ENCODE assay signal across 1 cellular context in the genomic region with DNA sequence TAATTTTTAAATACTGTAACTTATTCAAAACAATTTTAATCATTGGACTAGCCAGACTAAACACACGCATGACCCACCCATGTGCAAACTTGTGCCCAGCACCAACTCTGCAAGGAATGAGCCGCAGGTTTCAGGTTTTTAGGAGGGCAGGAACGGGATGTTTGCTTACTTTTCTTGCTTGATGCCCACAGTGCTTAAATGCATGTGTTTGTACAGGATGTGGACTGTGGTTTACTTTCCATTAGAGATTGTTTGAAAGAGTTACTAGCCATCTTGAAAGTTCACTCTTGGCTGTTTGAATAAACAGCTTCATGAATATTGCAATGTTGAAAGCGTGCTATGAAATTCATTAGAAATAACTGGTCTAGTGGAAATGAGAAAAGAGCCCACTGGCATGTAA.
TF ChIP-seq lines count a peak whose summit lies in the region.

No MANE protein-coding gene starts in this region.

TF ChIP-seq in H1, 55 proteins besides CTCF, POLR2A, EP300 and RAD21:
- TF ChIP-seq SIX5 (IDR thresholded peaks at IDR 0.05; ENCODE audit: low read depth, low read length): no peak
- TF ChIP-seq TBP (IDR thresholded peaks at IDR 0.05; ENCODE audit: low read depth, low read length): no peak
- TF ChIP-seq JUND (IDR thresholded peaks at IDR 0.05; ENCODE audit: low read length): no peak
- no peak for TF ChIP-seq CHD2 (IDR thresholded peaks at IDR 0.05; ENCODE audit: low read length)
- no peak for TF ChIP-seq BRCA1 (IDR thresholded peaks at IDR 0.05; ENCODE audit: low read depth, low read length)
- no peak for TF ChIP-seq NANOG (IDR thresholded peaks at IDR 0.05; ENCODE audit: insufficient read depth, low read depth, low read length, poor library complexity, severe bottlenecking)
- TF ChIP-seq RNF2 (IDR thresholded peaks at IDR 0.05; ENCODE audit: borderline replicate concordance, low read depth, low read length, missing control alignments, poor library complexity, severe bottlenecking): no peak
- no peak for TF ChIP-seq SIRT6 (IDR thresholded peaks at IDR 0.05; ENCODE audit: low read length)
- no peak for TF ChIP-seq RBBP5 (IDR thresholded peaks at IDR 0.05; ENCODE audit: borderline replicate concordance, low read depth, low read length)
- TF ChIP-seq SUZ12 (IDR thresholded peaks at IDR 0.05; ENCODE audit: low read length): no peak
- TF ChIP-seq EZH2 (IDR thresholded peaks at IDR 0.05; ENCODE audit: low read depth, low read length, severe bottlenecking): no peak
- no peak for TF ChIP-seq ZNF274 (IDR thresholded peaks at IDR 0.05; ENCODE audit: borderline replicate concordance, extremely low read depth, low read length)
- TF ChIP-seq CREB1 (IDR thresholded peaks at IDR 0.05): no peak
TF ChIP-seq in H1: peak in this region for 0.
